Comparison of ENCODE assay signal across 8 cellular contexts in the genomic region with DNA sequence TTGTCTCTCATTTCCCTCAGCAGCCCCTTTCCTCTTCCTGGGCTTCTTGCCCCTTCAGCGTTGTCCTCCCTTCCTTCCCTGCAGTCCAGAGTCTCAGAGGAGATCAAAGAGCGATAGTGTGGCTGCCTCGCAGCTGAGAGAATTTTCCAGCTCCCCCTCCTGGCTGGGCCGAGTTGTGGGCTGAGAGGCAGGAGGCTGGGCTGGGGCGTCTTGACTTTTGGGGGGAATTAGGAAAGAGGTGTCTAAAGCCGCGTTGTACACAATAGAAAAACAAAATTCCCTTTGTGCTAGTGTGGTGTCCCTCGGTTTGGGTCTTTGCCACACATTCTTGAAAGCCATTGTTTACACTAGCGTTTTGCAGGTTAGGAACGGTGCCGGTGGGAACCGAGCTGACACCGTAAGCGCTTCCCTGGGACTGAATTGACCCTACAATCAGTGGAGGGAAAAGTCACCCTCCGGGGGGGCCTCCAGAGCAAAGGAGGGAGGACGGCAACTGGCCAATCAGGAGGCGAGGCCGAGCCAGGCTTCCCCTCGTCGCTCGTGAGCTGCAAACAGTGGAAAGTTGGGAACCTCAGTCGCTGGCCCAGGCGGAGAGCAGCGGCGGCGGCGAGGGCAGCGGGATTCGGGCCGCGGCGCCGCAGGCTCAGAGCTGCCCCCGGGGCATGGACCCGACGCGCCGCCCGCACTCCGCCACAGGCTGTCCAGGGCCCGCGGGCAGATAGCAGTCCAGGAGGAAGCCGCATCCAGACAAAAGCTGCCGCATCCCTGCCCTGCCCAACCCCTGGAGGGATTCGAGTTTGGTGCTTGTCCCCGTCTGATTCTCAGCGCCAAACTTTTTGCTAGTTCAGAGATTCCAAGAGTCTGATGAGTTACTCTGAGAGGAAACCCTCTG. TPM values are rescaled to one million over a fixed set of nuclear protein-coding genes. Genes with fewer than 3 reads are reported as not detected.
DNase-seq lines count a peak whose midpoint lies in the region; ATAC-seq and TF ChIP-seq lines count a peak whose summit lies in the region.

A gene (plus strand): TSS at position 574 of the 892 bp plus-strand sequence. CDS start 389 bp downstream, outside the sequence.

- peaks cover 14% of the 10 kb centered on the region for H3K4me1 Mint-ChIP-seq in T-helper 2 cell treated with Interferon-gamma antibody and Interleukin-4, amounts not matched to agents 5 μg/mL and 100 μg/mL, for 36 hours (ENCODE audit: low read depth)

- H4K20me1 ChIP-seq in smooth muscle cell (ENCODE audit: low read depth) = no peaks in the 10 kb centered on the region

- H3F3A ChIP-seq in smooth muscle cell (ENCODE audit: low read depth) = no peaks in the 10 kb centered on the region

- H3K4me1 ChIP-seq in smooth muscle cell (ENCODE audit: low read depth) = peaks cover 3% of the 10 kb centered on the region

- H3K4me3 Mint-ChIP-seq in T-helper 2 cell treated with Interferon-gamma antibody and Interleukin-4, amounts not matched to agents 5 μg/mL and 100 μg/mL, for 36 hours = peak within 1 kb of the TSS; percentile 75

- H3K27me3 Mint-ChIP-seq in T-helper 2 cell treated with Interferon-gamma antibody and Interleukin-4, amounts not matched to agents 5 μg/mL and 100 μg/mL, for 36 hours (ENCODE audit: low read depth) = peaks cover 66% of the 10 kb centered on the region

- H2AFZ ChIP-seq in smooth muscle cell (ENCODE audit: low read depth) = peak within 1 kb of the TSS; percentile 88

- H3K36me3 Mint-ChIP-seq in T-helper 2 cell treated with Interferon-gamma antibody and Interleukin-4, amounts not matched to agents 5 μg/mL and 100 μg/mL, for 36 hours (ENCODE audit: low read depth) = peaks cover 2% of the 10 kb centered on the region

- WGBS in smooth muscle cell (ENCODE audit: low lambda C conversion rate) = under 1% methylated on average over 47 of the region's 47 CpGs

- H3K9me3 Mint-ChIP-seq in T-helper 2 cell treated with Interferon-gamma antibody and Interleukin-4, amounts not matched to agents 5 μg/mL and 100 μg/mL, for 36 hours = peaks cover 18% of the 10 kb centered on the region

- H3K36me3 ChIP-seq in smooth muscle cell (ENCODE audit: low read depth) = no peaks in the 10 kb centered on the region

- peak; percentile 28 for TF ChIP-seq CTCF in smooth muscle cell (IDR thresholded peaks at IDR 0.05; ENCODE audit: borderline replicate concordance, insufficient read depth, poor library complexity, severe bottlenecking)

- no peaks in the 10 kb centered on the region for H3K27me3 ChIP-seq in smooth muscle cell (ENCODE audit: low read depth)

- ATAC-seq in GM18870 (IDR thresholded peaks at IDR 0.05; ENCODE audit: unreplicated experiment) (no peak), HG03342 (IDR thresholded peaks at IDR 0.05; ENCODE audit: unreplicated experiment) (no peak)

- DNase-seq in ELF-1 (ENCODE audit: low read depth, low spot score) (peak; percentile 94), LHCN-M2 (ENCODE audit: low read depth) (peak; percentile 35), dedifferentiated amniotic fluid mesenchymal stem cell (ENCODE audit: extremely low spot score) (peak; percentile 64), kidney tubule cell (ENCODE audit: low spot score) (peak; percentile 49), smooth muscle cell (lab: John Stamatoyannopoulos, UW; ENCODE audit: unreplicated experiment) (peak; percentile 36)
- DNase-seq in T-helper 2 cell treated with Interferon-gamma antibody and Interleukin-4, amounts not matched to agents 5 μg/mL and 100 μg/mL, for 36 hours (ENCODE audit: low spot score) = no peak

- no peaks in the 10 kb centered on the region for H3K9me3 ChIP-seq in smooth muscle cell (replicated peaks; ENCODE audit: low read depth)

- peak within 1 kb of the TSS; percentile 90 for H3K4me2 ChIP-seq in smooth muscle cell

- peak within 1 kb of the TSS; percentile 49 for H3K27ac ChIP-seq in smooth muscle cell (ENCODE audit: low read depth)

- H3K9ac ChIP-seq in smooth muscle cell (ENCODE audit: low read depth) = peak within 1 kb of the TSS; percentile 64

- H3K79me2 ChIP-seq in smooth muscle cell (ENCODE audit: low read depth) = peaks cover 44% of the 10 kb centered on the region

- no peak within 1 kb of the TSS for H3K27ac Mint-ChIP-seq in T-helper 2 cell treated with Interferon-gamma antibody and Interleukin-4, amounts not matched to agents 5 μg/mL and 100 μg/mL, for 36 hours

- H3K4me3 ChIP-seq in smooth muscle cell = peak within 1 kb of the TSS; percentile 69

RNA-seq across cellular contexts. Expression of the gene that starts here (rescaled TPM):
- total RNA-seq in LHCN-M2 (2014; rRNA removed) (under 0.01 and 0.06 TPM in 2 replicates), smooth muscle cell (118 and 123 TPM in 2 replicates)
- polyA plus RNA-seq in LHCN-M2 (2012) = 0.01 TPM
- polyA plus RNA-seq in smooth muscle cell = 15.3 and 18.9 TPM in 2 replicates

Comparison
In these comparisons a context has a peak if more than half of its experiments do, and no peak if none do; other contexts are left out.
1. RNA of the gene that starts here (total RNA-seq): 118 to 123 TPM in smooth muscle cell; under 0.01 to 0.06 TPM in LHCN-M2; every median in the first group is over 100 times any median in the second.
2. Peak in DNase-seq in LHCN-M2; RNA of the gene not detected or under 1 TPM.